12 cellular contexts compared by ENCODE assay signal in genomic region chr17:29640981-29641642, GRCh38. TPM values are rescaled to one million over a fixed set of nuclear protein-coding genes. Genes with fewer than 3 reads are reported as not detected.
DNase-seq lines count a peak whose midpoint lies in the region; ATAC-seq, FAIRE-seq and TF ChIP-seq lines count a peak whose summit lies in the region.
"Had no signal": no experiment of that assay in that cellular context is flagged by ENCODE, and none has a peak within 500 bp of the region (broad histone marks: within the 10 kb centered on the region; RNA-seq: fewer than 3 reads in every experiment).

No MANE protein-coding gene starts in this region.

- TF ChIP-seq CTCF in stomach (IDR thresholded peaks at IDR 0.05) = no peak

- H3K36me3 ChIP-seq in stomach = peaks cover 0 to 21% (median 13%) of the 10 kb centered on the region in 4 donors

- no peak for TF ChIP-seq POLR2A in stomach (IDR thresholded peaks at IDR 0.05)
- no peak for TF ChIP-seq POLR2A in H54 (IDR thresholded peaks at IDR 0.05; ENCODE audit: low read depth, low read length)

- H3K4me3 Mint-ChIP-seq in activated CD8-positive, alpha-beta memory T cell treated with anti-CD3 and anti-CD28 coated beads, Interleukin-2, amount 10 ng/mL, durations not matched to agents 7 days and 5 days = no peak overlapping the region
- no peak overlapping the region for H3K4me3 Mint-ChIP-seq in activated T-helper 17 cell treated with anti-CD3 and anti-CD28 coated beads, Interleukin-2, amount 50 U/mL, for 72 hours
- H3K4me3 Mint-ChIP-seq in immature natural killer cell = no peak overlapping the region

- 76 to 90% (median 83%) methylated on average over 7 of the region's 7 CpGs for WGBS in stomach, 5 donors

- CTCF ChIA-PET in activated CD8-positive, alpha-beta memory T cell treated with anti-CD3 and anti-CD28 coated beads, Interleukin-2, amount 10 ng/mL, durations not matched to agents 7 days and 5 days (lab: Charles Lee) = interaction anchor here (0.8 to 6.7 kb wide), 7 partner anchors 8 to 291 kb away, joined by 3 to 124 read pairs (median 10); no protein-coding TSS in a partner anchor

- H3K9me3 Mint-ChIP-seq in activated CD8-positive, alpha-beta memory T cell treated with anti-CD3 and anti-CD28 coated beads, Interleukin-2, amount 10 ng/mL, durations not matched to agents 7 days and 5 days (ENCODE audit: low read depth) = no peaks in the 10 kb centered on the region
- no peaks in the 10 kb centered on the region for H3K9me3 Mint-ChIP-seq in activated T-helper 17 cell treated with anti-CD3 and anti-CD28 coated beads, Interleukin-2, amount 50 U/mL, for 72 hours
- no peaks in the 10 kb centered on the region for H3K9me3 Mint-ChIP-seq in immature natural killer cell

- H3K36me3 Mint-ChIP-seq in activated CD8-positive, alpha-beta memory T cell treated with anti-CD3 and anti-CD28 coated beads, Interleukin-2, amount 10 ng/mL, durations not matched to agents 7 days and 5 days = peaks cover 23% of the 10 kb centered on the region
- peaks cover 52% of the 10 kb centered on the region for H3K36me3 Mint-ChIP-seq in activated T-helper 17 cell treated with anti-CD3 and anti-CD28 coated beads, Interleukin-2, amount 50 U/mL, for 72 hours (ENCODE audit: low read depth)
- H3K36me3 Mint-ChIP-seq in immature natural killer cell = peaks cover 0 to 23% (median 15%) of the 10 kb centered on the region in 3 donors

- ATAC-seq in activated CD8-positive, alpha-beta memory T cell treated with anti-CD3 and anti-CD28 coated beads, Interleukin-2, amount 10 ng/mL, durations not matched to agents 7 days and 5 days = no peak
- ATAC-seq in activated T-helper 17 cell treated with anti-CD3 and anti-CD28 coated beads, Interleukin-2, amount 50 U/mL, for 72 hours (replicated peaks) = no peak

- H3K4me3 ChIP-seq in stomach = no peak overlapping the region

- no peak for DNase-seq in activated CD8-positive, alpha-beta memory T cell treated with anti-CD3 and anti-CD28 coated beads, Interleukin-2, amount 10 ng/mL, durations not matched to agents 7 days and 5 days
- no peak for DNase-seq in activated CD8-positive, alpha-beta memory T cell treated with anti-CD3 and anti-CD28 coated beads, Interleukin-2, amount 50 U/mL, for 48 hours
- DNase-seq in immature natural killer cell = no peak
- no peak for DNase-seq in stomach
- no peak for DNase-seq in EL
- no peak for DNase-seq in H54 (ENCODE audit: insufficient read length, low spot score)
- DNase-seq in activated CD4-positive, alpha-beta T cell treated with anti-CD3 and anti-CD28 coated beads for 1 hour = no peak
- DNase-seq: amygdala; stimulated activated CD4-positive, alpha-beta T cell treated with anti-CD3 and anti-CD28 coated beads, Interleukin-2, amount 100 ng/mL, for 24 hours had no signal

- peaks cover 21% of the 10 kb centered on the region for H3K4me1 Mint-ChIP-seq in activated CD8-positive, alpha-beta memory T cell treated with anti-CD3 and anti-CD28 coated beads, Interleukin-2, amount 10 ng/mL, durations not matched to agents 7 days and 5 days
- peaks cover 10% of the 10 kb centered on the region for H3K4me1 Mint-ChIP-seq in activated T-helper 17 cell treated with anti-CD3 and anti-CD28 coated beads, Interleukin-2, amount 50 U/mL, for 72 hours
- peaks cover 23 to 55% of the 10 kb centered on the region in 2 donors for H3K4me1 Mint-ChIP-seq in immature natural killer cell

- peak overlapping the region in 3 of 5 donors; percentile 34 to 71 (median 70) for H3K27ac ChIP-seq in stomach
- H3K27ac ChIP-seq: HL-60 had no signal

- no peaks in the 10 kb centered on the region for H3K27me3 ChIP-seq in stomach

- no peaks in the 10 kb centered on the region for H3K9me3 ChIP-seq in stomach

- no peak for FAIRE-seq in H54 (lab: Jason Lieb, UNC)
- FAIRE-seq: endometrium had no signal

- peak overlapping the region; percentile 43 for H3K27ac Mint-ChIP-seq in activated CD8-positive, alpha-beta memory T cell treated with anti-CD3 and anti-CD28 coated beads, Interleukin-2, amount 10 ng/mL, durations not matched to agents 7 days and 5 days
- peak overlapping the region; percentile 83 for H3K27ac Mint-ChIP-seq in activated T-helper 17 cell treated with anti-CD3 and anti-CD28 coated beads, Interleukin-2, amount 50 U/mL, for 72 hours
- peak overlapping the region in 5 of 6 donors; percentile 64 to 74 (median 71) for H3K27ac Mint-ChIP-seq in immature natural killer cell

- TF ChIP-seq EP300 in stomach (IDR thresholded peaks at IDR 0.05) = no peak

- no peaks in the 10 kb centered on the region for H3K27me3 Mint-ChIP-seq in activated CD8-positive, alpha-beta memory T cell treated with anti-CD3 and anti-CD28 coated beads, Interleukin-2, amount 10 ng/mL, durations not matched to agents 7 days and 5 days
- no peaks in the 10 kb centered on the region for H3K27me3 Mint-ChIP-seq in activated T-helper 17 cell treated with anti-CD3 and anti-CD28 coated beads, Interleukin-2, amount 50 U/mL, for 72 hours
- peaks cover 0 to 20% (median 11%) of the 10 kb centered on the region in 3 donors for H3K27me3 Mint-ChIP-seq in immature natural killer cell (ENCODE audit: low read depth in 3 of 3)

- intact Hi-C loops in stomach (cut with DNase I; ENCODE audit: low total_unique reads) = loop anchor here (10.0 kb wide), 1 partner anchor 134 kb away; no protein-coding TSS in a partner anchor

- H3K4me1 ChIP-seq in stomach = peaks cover 9 to 71% (median 39%) of the 10 kb centered on the region in 4 donors

RNA-seq across cellular contexts. Expression of gene CORO6, which starts 18.4 kb away (rescaled TPM):
- 1 to 10 TPM; 2.7 to 7.0 TPM for total RNA-seq in activated CD8-positive, alpha-beta memory T cell treated with anti-CD3 and anti-CD28 coated beads, Interleukin-2, amount 10 ng/mL, durations not matched to agents 7 days and 5 days
- 10 to 100 TPM in 1 of 2 donors, 1 to 10 TPM in 1; 2.5 to 12.0 TPM for total RNA-seq in activated T-helper 17 cell treated with anti-CD3 and anti-CD28 coated beads, Interleukin-2, amount 50 U/mL, for 72 hours
- 1 to 10 TPM in 1 of 3 donors, under 1 TPM in 2; 0.12 to 1.3 (median 0.38) TPM for polyA plus RNA-seq in immature natural killer cell
- total RNA-seq in stomach = 10 to 100 TPM in 4 of 5 donors, 1 to 10 TPM in 1; 6.4 to 53.1 (median 20.6) TPM
- 10 to 100 TPM in 1 of 3 donors, 1 to 10 TPM in 2; 1.1 to 17.5 (median 1.4) TPM for polyA plus RNA-seq in stomach

RNA-seq across cellular contexts. Expression of gene ANKRD13B, which starts 48.2 kb away (rescaled TPM):
- 10 to 100 TPM; 15.6 to 20.1 TPM for total RNA-seq in activated CD8-positive, alpha-beta memory T cell treated with anti-CD3 and anti-CD28 coated beads, Interleukin-2, amount 10 ng/mL, durations not matched to agents 7 days and 5 days
- total RNA-seq in activated T-helper 17 cell treated with anti-CD3 and anti-CD28 coated beads, Interleukin-2, amount 50 U/mL, for 72 hours = 10 to 100 TPM; 10.4 to 27.7 TPM
- polyA plus RNA-seq in immature natural killer cell = under 1 TPM in 1 of 3 donors, not detected in 2; 0.18 TPM
- total RNA-seq in stomach = 10 to 100 TPM in 1 of 5 donors, 1 to 10 TPM in 3, not detected in 1; 1.8 to 12.3 (median 5.6) TPM
- 1 to 10 TPM; 2.6 to 4.2 (median 2.9) TPM for polyA plus RNA-seq in stomach

RNA-seq across cellular contexts. Expression of gene GIT1, which starts 51.7 kb away (rescaled TPM):
- total RNA-seq in activated CD8-positive, alpha-beta memory T cell treated with anti-CD3 and anti-CD28 coated beads, Interleukin-2, amount 10 ng/mL, durations not matched to agents 7 days and 5 days = 10 to 100 TPM; 69.5 to 79.5 TPM
- total RNA-seq in activated T-helper 17 cell treated with anti-CD3 and anti-CD28 coated beads, Interleukin-2, amount 50 U/mL, for 72 hours = 10 to 100 TPM; 52.4 to 65.7 TPM
- polyA plus RNA-seq in immature natural killer cell = 1 to 10 TPM; 2.3 to 8.9 (median 5.1) TPM
- 10 to 100 TPM; 23.7 to 67.2 (median 34.3) TPM for total RNA-seq in stomach
- 10 to 100 TPM; 17.7 to 26.4 (median 18.9) TPM for polyA plus RNA-seq in stomach
